ENCODE assay signal across 1 cellular context in genomic region chr11:46240861-46241260, GRCh38.
A peak's percentile ranks its signal among the peaks of the same experiment; 100 is the strongest.
TF ChIP-seq lines count a peak whose summit lies in the region.

No MANE protein-coding gene starts in this region.

TF ChIP-seq in HEK293, 187 proteins besides CTCF, POLR2A, EP300 and RAD21 (continued from another document):
- TF ChIP-seq ZNF2 (tag by site-specific recombination; IDR thresholded peaks at IDR 0.05), result no peak
- TF ChIP-seq PRDM1 (tag by site-specific recombination; IDR thresholded peaks at IDR 0.05), result no peak
- TF ChIP-seq HOXA7 (CRISPR knock-in tag; IDR thresholded peaks at IDR 0.05; ENCODE audit: borderline replicate concordance), result no peak
- no peak for TF ChIP-seq HOXC10 (CRISPR knock-in tag; IDR thresholded peaks at IDR 0.05)
- TF ChIP-seq HOXD13 (CRISPR knock-in tag; IDR thresholded peaks at IDR 0.05; ENCODE audit: borderline replicate concordance), result no peak
- 0 out of 2 replicates have a peak, but pooled peaks have one; percentile 58 for TF ChIP-seq KLF17 (tag by site-specific recombination; IDR thresholded peaks at IDR 0.05)
- no peak for TF ChIP-seq ZBTB20 (tag by site-specific recombination; IDR thresholded peaks at IDR 0.05)
- no peak for TF ChIP-seq ZNF664 (tag by site-specific recombination; IDR thresholded peaks at IDR 0.05)
- TF ChIP-seq ZNF558 (tag by site-specific recombination; IDR thresholded peaks at IDR 0.05), result peak; percentile 24; the same call in 1 of the 2 replicates
- TF ChIP-seq PRDM10 (tag by site-specific recombination; IDR thresholded peaks at IDR 0.05), result 0 out of 2 replicates have a peak, but pooled peaks have one; percentile 18
- TF ChIP-seq, protein P1, sequence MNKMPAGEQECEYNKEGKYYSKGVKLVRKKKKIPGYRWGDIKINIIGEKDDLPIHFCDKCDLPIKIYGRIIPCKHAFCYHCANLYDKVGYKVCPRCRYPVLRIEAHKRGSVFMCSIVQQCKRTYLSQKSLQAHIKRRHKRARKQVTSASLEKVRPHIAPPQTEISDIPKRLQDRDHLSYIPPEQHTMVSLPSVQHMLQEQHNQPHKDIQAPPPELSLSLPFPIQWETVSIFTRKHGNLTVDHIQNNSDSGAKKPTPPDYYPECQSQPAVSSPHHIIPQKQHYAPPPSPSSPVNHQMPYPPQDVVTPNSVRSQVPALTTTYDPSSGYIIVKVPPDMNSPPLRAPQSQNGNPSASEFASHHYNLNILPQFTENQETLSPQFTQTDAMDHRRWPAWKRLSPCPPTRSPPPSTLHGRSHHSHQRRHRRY (tag by site-specific recombination; IDR thresholded peaks at IDR 0.05), result no peak
- TF ChIP-seq SCRT1 (tag by site-specific recombination; IDR thresholded peaks at IDR 0.05; ENCODE audit: borderline replicate concordance), result no peak
- TF ChIP-seq ZXDB (tag by site-specific recombination; IDR thresholded peaks at IDR 0.05), result no peak
- no peak for TF ChIP-seq ZNF623 (tag by site-specific recombination; IDR thresholded peaks at IDR 0.05)
- no peak for TF ChIP-seq ZNF23 (tag by site-specific recombination; IDR thresholded peaks at IDR 0.05; ENCODE audit: borderline replicate concordance)
- TF ChIP-seq, protein P2, sequence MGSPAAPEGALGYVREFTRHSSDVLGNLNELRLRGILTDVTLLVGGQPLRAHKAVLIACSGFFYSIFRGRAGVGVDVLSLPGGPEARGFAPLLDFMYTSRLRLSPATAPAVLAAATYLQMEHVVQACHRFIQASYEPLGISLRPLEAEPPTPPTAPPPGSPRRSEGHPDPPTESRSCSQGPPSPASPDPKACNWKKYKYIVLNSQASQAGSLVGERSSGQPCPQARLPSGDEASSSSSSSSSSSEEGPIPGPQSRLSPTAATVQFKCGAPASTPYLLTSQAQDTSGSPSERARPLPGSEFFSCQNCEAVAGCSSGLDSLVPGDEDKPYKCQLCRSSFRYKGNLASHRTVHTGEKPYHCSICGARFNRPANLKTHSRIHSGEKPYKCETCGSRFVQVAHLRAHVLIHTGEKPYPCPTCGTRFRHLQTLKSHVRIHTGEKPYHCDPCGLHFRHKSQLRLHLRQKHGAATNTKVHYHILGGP (tag by site-specific recombination; IDR thresholded peaks at IDR 0.05), result no peak
- no peak for TF ChIP-seq ZBTB8A (tag by site-specific recombination; IDR thresholded peaks at IDR 0.05)
- TF ChIP-seq ZNF404 (tag by site-specific recombination; IDR thresholded peaks at IDR 0.05), result no peak
- TF ChIP-seq ZNF350 (tag by site-specific recombination; IDR thresholded peaks at IDR 0.05), result no peak
- TF ChIP-seq FEZF1 (tag by site-specific recombination; IDR thresholded peaks at IDR 0.05), result peak; percentile 52; the same call in 1 of the 2 replicates
- TF ChIP-seq SETDB1 (IDR thresholded peaks at IDR 0.05; ENCODE audit: insufficient read length, low read length), result no peak
- no peak for TF ChIP-seq ZNF239 (tag by site-specific recombination; IDR thresholded peaks at IDR 0.05)
- TF ChIP-seq ZNF510 (tag by site-specific recombination; IDR thresholded peaks at IDR 0.05; ENCODE audit: insufficient replicate concordance), result no peak
- peak; percentile 65; the same call in 1 of the 2 replicates for TF ChIP-seq ZNF10 (tag by site-specific recombination; IDR thresholded peaks at IDR 0.05)
- TF ChIP-seq ZNF341 (tag by site-specific recombination; IDR thresholded peaks at IDR 0.05; ENCODE audit: low read depth), result no peak
- TF ChIP-seq ZNF138 (tag by site-specific recombination; IDR thresholded peaks at IDR 0.05; ENCODE audit: borderline replicate concordance), result no peak
- no peak for TF ChIP-seq EGR2 (tag by site-specific recombination; IDR thresholded peaks at IDR 0.05; ENCODE audit: low read depth)
